ENCODE assay signal across 1 cellular context in genomic region chr1:37723390-37724078, GRCh38.
TF ChIP-seq lines count a peak whose summit lies in the region.

No MANE protein-coding gene starts in this region.

TF ChIP-seq in HepG2, 621 proteins besides CTCF, POLR2A, EP300 and RAD21 (continued from another document and continues in another):
- TF ChIP-seq, protein P1, sequence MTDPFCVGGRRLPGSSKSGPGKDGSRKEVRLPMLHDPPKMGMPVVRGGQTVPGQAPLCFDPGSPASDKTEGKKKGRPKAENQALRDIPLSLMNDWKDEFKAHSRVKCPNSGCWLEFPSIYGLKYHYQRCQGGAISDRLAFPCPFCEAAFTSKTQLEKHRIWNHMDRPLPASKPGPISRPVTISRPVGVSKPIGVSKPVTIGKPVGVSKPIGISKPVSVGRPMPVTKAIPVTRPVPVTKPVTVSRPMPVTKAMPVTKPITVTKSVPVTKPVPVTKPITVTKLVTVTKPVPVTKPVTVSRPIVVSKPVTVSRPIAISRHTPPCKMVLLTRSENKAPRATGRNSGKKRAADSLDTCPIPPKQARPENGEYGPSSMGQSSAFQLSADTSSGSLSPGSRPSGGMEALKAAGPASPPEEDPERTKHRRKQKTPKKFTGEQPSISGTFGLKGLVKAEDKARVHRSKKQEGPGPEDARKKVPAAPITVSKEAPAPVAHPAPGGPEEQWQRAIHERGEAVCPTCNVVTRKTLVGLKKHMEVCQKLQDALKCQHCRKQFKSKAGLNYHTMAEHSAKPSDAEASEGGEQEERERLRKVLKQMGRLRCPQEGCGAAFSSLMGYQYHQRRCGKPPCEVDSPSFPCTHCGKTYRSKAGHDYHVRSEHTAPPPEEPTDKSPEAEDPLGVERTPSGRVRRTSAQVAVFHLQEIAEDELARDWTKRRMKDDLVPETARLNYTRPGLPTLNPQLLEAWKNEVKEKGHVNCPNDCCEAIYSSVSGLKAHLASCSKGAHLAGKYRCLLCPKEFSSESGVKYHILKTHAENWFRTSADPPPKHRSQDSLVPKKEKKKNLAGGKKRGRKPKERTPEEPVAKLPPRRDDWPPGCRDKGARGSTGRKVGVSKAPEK (CRISPR knock-in tag; IDR thresholded peaks at IDR 0.05; ENCODE audit: borderline replicate concordance), result no peak
- peak; percentile 49; the same call in 1 of the 2 replicates for TF ChIP-seq CREM (IDR thresholded peaks at IDR 0.05)
- no peak for TF ChIP-seq CREM (CRISPR knock-in tag; IDR thresholded peaks at IDR 0.05)
- TF ChIP-seq RXRA (CRISPR knock-in tag; IDR thresholded peaks at IDR 0.05), result peak; percentile 91
- TF ChIP-seq ZNF558 (CRISPR knock-in tag; IDR thresholded peaks at IDR 0.05; ENCODE audit: borderline replicate concordance), result no peak
- TF ChIP-seq, protein P2, sequence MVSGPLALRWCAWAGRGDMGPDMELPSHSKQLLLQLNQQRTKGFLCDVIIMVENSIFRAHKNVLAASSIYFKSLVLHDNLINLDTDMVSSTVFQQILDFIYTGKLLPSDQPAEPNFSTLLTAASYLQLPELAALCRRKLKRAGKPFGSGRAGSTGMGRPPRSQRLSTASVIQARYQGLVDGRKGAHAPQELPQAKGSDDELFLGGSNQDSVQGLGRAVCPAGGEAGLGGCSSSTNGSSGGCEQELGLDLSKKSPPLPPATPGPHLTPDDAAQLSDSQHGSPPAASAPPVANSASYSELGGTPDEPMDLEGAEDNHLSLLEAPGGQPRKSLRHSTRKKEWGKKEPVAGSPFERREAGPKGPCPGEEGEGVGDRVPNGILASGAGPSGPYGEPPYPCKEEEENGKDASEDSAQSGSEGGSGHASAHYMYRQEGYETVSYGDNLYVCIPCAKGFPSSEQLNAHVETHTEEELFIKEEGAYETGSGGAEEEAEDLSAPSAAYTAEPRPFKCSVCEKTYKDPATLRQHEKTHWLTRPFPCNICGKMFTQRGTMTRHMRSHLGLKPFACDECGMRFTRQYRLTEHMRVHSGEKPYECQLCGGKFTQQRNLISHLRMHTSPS (CRISPR knock-in tag; IDR thresholded peaks at IDR 0.05; ENCODE audit: low read depth), result no peak; the same call in 1 of the 2 replicates
- TF ChIP-seq MZF1 (CRISPR knock-in tag; IDR thresholded peaks at IDR 0.05; ENCODE audit: borderline replicate concordance), result no peak
- peak; percentile 95 for TF ChIP-seq ESRRA (CRISPR knock-in tag; IDR thresholded peaks at IDR 0.05; ENCODE audit: low read depth)
- TF ChIP-seq NCOA1 (CRISPR knock-in tag; IDR thresholded peaks at IDR 0.05), result no peak
- no peak for TF ChIP-seq RFX1 (IDR thresholded peaks at IDR 0.05)
- TF ChIP-seq, protein P3, sequence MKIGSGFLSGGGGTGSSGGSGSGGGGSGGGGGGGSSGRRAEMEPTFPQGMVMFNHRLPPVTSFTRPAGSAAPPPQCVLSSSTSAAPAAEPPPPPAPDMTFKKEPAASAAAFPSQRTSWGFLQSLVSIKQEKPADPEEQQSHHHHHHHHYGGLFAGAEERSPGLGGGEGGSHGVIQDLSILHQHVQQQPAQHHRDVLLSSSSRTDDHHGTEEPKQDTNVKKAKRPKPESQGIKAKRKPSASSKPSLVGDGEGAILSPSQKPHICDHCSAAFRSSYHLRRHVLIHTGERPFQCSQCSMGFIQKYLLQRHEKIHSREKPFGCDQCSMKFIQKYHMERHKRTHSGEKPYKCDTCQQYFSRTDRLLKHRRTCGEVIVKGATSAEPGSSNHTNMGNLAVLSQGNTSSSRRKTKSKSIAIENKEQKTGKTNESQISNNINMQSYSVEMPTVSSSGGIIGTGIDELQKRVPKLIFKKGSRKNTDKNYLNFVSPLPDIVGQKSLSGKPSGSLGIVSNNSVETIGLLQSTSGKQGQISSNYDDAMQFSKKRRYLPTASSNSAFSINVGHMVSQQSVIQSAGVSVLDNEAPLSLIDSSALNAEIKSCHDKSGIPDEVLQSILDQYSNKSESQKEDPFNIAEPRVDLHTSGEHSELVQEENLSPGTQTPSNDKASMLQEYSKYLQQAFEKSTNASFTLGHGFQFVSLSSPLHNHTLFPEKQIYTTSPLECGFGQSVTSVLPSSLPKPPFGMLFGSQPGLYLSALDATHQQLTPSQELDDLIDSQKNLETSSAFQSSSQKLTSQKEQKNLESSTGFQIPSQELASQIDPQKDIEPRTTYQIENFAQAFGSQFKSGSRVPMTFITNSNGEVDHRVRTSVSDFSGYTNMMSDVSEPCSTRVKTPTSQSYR (CRISPR knock-in tag; IDR thresholded peaks at IDR 0.05; ENCODE audit: borderline replicate concordance), result peak; percentile 19; the same call in 1 of the 2 replicates
- no peak for TF ChIP-seq ATF7-NPFF (CRISPR knock-in tag; IDR thresholded peaks at IDR 0.05; ENCODE audit: low read depth)
- TF ChIP-seq, protein P4, sequence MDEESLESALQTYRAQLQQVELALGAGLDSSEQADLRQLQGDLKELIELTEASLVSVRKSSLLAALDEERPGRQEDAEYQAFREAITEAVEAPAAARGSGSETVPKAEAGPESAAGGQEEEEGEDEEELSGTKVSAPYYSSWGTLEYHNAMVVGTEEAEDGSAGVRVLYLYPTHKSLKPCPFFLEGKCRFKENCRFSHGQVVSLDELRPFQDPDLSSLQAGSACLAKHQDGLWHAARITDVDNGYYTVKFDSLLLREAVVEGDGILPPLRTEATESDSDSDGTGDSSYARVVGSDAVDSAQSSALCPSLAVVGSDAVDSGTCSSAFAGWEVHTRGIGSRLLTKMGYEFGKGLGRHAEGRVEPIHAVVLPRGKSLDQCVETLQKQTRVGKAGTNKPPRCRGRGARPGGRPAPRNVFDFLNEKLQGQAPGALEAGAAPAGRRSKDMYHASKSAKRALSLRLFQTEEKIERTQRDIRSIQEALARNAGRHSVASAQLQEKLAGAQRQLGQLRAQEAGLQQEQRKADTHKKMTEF (CRISPR knock-in tag; IDR thresholded peaks at IDR 0.05), result 0 out of 2 replicates have a peak, but pooled peaks have one; percentile 34
- TF ChIP-seq, protein P5, sequence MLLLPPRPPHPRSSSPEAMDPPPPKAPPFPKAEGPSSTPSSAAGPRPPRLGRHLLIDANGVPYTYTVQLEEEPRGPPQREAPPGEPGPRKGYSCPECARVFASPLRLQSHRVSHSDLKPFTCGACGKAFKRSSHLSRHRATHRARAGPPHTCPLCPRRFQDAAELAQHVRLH (CRISPR knock-in tag; IDR thresholded peaks at IDR 0.05; ENCODE audit: borderline replicate concordance, low read depth), result peak; percentile 38; the same call in 1 of the 2 replicates
- TF ChIP-seq HNF4A (CRISPR knock-in tag; IDR thresholded peaks at IDR 0.05), result peak; percentile 73
- TF ChIP-seq GATAD1 (CRISPR knock-in tag; IDR thresholded peaks at IDR 0.05), result 0 out of 2 replicates have a peak, but pooled peaks have one; percentile 31
- no peak for TF ChIP-seq ZNF891 (CRISPR knock-in tag; IDR thresholded peaks at IDR 0.05)
- TF ChIP-seq GABPA (IDR thresholded peaks at IDR 0.05; ENCODE audit: low read depth, low read length), result no peak
- TF ChIP-seq GABPA (CRISPR knock-in tag; IDR thresholded peaks at IDR 0.05; ENCODE audit: low read depth), result 0 out of 2 replicates have a peak, but pooled peaks have one; percentile 16
- no peak for TF ChIP-seq SOX6 (IDR thresholded peaks at IDR 0.05)
- peak; percentile 90 for TF ChIP-seq SOX6 (CRISPR knock-in tag; IDR thresholded peaks at IDR 0.05)
- TF ChIP-seq CBFB (CRISPR knock-in tag; IDR thresholded peaks at IDR 0.05), result 0 out of 2 replicates have a peak, but pooled peaks have one; percentile 33
- TF ChIP-seq ZNF780A (CRISPR knock-in tag; IDR thresholded peaks at IDR 0.05), result no peak
- TF ChIP-seq, protein P6, sequence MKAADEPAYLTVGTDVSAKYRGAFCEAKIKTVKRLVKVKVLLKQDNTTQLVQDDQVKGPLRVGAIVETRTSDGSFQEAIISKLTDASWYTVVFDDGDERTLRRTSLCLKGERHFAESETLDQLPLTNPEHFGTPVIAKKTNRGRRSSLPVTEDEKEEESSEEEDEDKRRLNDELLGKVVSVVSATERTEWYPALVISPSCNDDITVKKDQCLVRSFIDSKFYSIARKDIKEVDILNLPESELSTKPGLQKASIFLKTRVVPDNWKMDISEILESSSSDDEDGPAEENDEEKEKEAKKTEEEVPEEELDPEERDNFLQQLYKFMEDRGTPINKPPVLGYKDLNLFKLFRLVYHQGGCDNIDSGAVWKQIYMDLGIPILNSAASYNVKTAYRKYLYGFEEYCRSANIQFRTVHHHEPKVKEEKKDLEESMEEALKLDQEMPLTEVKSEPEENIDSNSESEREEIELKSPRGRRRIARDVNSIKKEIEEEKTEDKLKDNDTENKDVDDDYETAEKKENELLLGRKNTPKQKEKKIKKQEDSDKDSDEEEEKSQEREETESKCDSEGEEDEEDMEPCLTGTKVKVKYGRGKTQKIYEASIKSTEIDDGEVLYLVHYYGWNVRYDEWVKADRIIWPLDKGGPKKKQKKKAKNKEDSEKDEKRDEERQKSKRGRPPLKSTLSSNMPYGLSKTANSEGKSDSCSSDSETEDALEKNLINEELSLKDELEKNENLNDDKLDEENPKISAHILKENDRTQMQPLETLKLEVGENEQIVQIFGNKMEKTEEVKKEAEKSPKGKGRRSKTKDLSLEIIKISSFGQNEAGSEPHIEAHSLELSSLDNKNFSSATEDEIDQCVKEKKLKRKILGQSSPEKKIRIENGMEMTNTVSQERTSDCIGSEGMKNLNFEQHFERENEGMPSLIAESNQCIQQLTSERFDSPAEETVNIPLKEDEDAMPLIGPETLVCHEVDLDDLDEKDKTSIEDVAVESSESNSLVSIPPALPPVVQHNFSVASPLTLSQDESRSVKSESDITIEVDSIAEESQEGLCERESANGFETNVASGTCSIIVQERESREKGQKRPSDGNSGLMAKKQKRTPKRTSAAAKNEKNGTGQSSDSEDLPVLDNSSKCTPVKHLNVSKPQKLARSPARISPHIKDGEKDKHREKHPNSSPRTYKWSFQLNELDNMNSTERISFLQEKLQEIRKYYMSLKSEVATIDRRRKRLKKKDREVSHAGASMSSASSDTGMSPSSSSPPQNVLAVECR (CRISPR knock-in tag; IDR thresholded peaks at IDR 0.05; ENCODE audit: borderline replicate concordance), result peak; percentile 18; the same call in 1 of the 2 replicates
- no peak for TF ChIP-seq ZNF850 (CRISPR knock-in tag; conservative IDR thresholded peaks at IDR 0.05)
- TF ChIP-seq THAP11 (CRISPR knock-in tag; IDR thresholded peaks at IDR 0.05), result peak; percentile 63; the same call in 1 of the 2 replicates
- TF ChIP-seq ELF1 (CRISPR knock-in tag; IDR thresholded peaks at IDR 0.05), result 0 out of 2 replicates have a peak, but pooled peaks have one; percentile 37
- no peak for TF ChIP-seq ZNF569 (CRISPR knock-in tag; IDR thresholded peaks at IDR 0.05; ENCODE audit: borderline replicate concordance)
- no peak for TF ChIP-seq FOXM1 (CRISPR knock-in tag; IDR thresholded peaks at IDR 0.05)
- 0 out of 2 replicates have a peak, but pooled peaks have one; percentile 19 for TF ChIP-seq MIXL1 (CRISPR knock-in tag; IDR thresholded peaks at IDR 0.05)
- TF ChIP-seq ZNF530 (CRISPR knock-in tag; IDR thresholded peaks at IDR 0.05; ENCODE audit: low read depth), result no peak
- TF ChIP-seq PATZ1 (CRISPR knock-in tag; IDR thresholded peaks at IDR 0.05), result peak; percentile 89
- 0 out of 2 replicates have a peak, but pooled peaks have one; percentile 74 for TF ChIP-seq ZNF34 (CRISPR knock-in tag; IDR thresholded peaks at IDR 0.05; ENCODE audit: borderline replicate concordance)
- TF ChIP-seq, protein P7, sequence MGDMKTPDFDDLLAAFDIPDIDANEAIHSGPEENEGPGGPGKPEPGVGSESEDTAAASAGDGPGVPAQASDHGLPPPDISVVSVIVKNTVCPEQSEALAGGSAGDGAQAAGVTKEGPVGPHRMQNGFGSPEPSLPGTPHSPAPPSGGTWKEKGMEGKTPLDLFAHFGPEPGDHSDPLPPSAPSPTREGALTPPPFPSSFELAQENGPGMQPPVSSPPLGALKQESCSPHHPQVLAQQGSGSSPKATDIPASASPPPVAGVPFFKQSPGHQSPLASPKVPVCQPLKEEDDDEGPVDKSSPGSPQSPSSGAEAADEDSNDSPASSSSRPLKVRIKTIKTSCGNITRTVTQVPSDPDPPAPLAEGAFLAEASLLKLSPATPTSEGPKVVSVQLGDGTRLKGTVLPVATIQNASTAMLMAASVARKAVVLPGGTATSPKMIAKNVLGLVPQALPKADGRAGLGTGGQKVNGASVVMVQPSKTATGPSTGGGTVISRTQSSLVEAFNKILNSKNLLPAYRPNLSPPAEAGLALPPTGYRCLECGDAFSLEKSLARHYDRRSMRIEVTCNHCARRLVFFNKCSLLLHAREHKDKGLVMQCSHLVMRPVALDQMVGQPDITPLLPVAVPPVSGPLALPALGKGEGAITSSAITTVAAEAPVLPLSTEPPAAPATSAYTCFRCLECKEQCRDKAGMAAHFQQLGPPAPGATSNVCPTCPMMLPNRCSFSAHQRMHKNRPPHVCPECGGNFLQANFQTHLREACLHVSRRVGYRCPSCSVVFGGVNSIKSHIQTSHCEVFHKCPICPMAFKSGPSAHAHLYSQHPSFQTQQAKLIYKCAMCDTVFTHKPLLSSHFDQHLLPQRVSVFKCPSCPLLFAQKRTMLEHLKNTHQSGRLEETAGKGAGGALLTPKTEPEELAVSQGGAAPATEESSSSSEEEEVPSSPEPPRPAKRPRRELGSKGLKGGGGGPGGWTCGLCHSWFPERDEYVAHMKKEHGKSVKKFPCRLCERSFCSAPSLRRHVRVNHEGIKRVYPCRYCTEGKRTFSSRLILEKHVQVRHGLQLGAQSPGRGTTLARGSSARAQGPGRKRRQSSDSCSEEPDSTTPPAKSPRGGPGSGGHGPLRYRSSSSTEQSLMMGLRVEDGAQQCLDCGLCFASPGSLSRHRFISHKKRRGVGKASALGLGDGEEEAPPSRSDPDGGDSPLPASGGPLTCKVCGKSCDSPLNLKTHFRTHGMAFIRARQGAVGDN (CRISPR knock-in tag; IDR thresholded peaks at IDR 0.05), result peak; percentile 71
- TF ChIP-seq ZNF766 (CRISPR knock-in tag; IDR thresholded peaks at IDR 0.05; ENCODE audit: borderline replicate concordance), result peak; percentile 59; the same call in 1 of the 2 replicates
- TF ChIP-seq, protein P8, sequence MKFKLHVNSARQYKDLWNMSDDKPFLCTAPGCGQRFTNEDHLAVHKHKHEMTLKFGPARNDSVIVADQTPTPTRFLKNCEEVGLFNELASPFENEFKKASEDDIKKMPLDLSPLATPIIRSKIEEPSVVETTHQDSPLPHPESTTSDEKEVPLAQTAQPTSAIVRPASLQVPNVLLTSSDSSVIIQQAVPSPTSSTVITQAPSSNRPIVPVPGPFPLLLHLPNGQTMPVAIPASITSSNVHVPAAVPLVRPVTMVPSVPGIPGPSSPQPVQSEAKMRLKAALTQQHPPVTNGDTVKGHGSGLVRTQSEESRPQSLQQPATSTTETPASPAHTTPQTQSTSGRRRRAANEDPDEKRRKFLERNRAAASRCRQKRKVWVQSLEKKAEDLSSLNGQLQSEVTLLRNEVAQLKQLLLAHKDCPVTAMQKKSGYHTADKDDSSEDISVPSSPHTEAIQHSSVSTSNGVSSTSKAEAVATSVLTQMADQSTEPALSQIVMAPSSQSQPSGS (CRISPR knock-in tag; IDR thresholded peaks at IDR 0.05), result 0 out of 2 replicates have a peak, but pooled peaks have one; percentile 19
